9 cellular contexts compared by ENCODE assay signal in genomic region chr11:87463486-87464102, GRCh38.
DNase-seq lines count a peak whose midpoint lies in the region; ATAC-seq and TF ChIP-seq lines count a peak whose summit lies in the region.
"Had no signal": no experiment of that assay in that cellular context is flagged by ENCODE, and none has a peak within 500 bp of the region (broad histone marks: within the 10 kb centered on the region; RNA-seq: fewer than 3 reads in every experiment).

No MANE protein-coding gene starts in this region.

- CTCF ChIA-PET in WTC11 (lab: Charles Lee) = interaction anchor here (0.6 to 1.2 kb wide), 10 partner anchors 12 to 1088 kb away, joined by 3 to 4 read pairs (median 3); no protein-coding TSS in a partner anchor

- DNase-seq in AG09319 (ENCODE audit: extremely low read depth, low read depth) = no peak
- DNase-seq in Kasumi-1 (lab: John Stamatoyannopoulos, UW) = peak; percentile 50
- peak; percentile 12 for DNase-seq in WTC11 (ENCODE audit: low spot score)
- no peak for DNase-seq in osteocyte (ENCODE audit: extremely low spot score, unreplicated experiment)
- no peak for DNase-seq in natural killer cell treated with Interleukin-12 subunit alpha and Interleukin-12 subunit beta and Interleukin-15 and Interleukin-18, amount 100 ng/mL, for 72 hours (ENCODE audit: low spot score)
- no peak for DNase-seq in stimulated activated CD4-positive, alpha-beta T cell treated with anti-CD3 and anti-CD28 coated beads, Interleukin-2, amount 100 ng/mL, for 48 hours

- H3K27me3 Mint-ChIP-seq in WTC11 (ENCODE audit: low read depth) = no peaks in the 10 kb centered on the region; the same call in 1 of the 2 replicates
- no peaks in the 10 kb centered on the region for H3K27me3 Mint-ChIP-seq in osteocyte (ENCODE audit: unreplicated experiment)
- H3K27me3 Mint-ChIP-seq in natural killer cell treated with Interleukin-12 subunit alpha and Interleukin-12 subunit beta and Interleukin-15 and Interleukin-18, amount 100 ng/mL, for 72 hours = peaks cover 2 to 8% of the 10 kb centered on the region in 2 donors

- no peaks in the 10 kb centered on the region for H3K9me3 Mint-ChIP-seq in WTC11
- H3K9me3 Mint-ChIP-seq in osteocyte (ENCODE audit: unreplicated experiment) = no peaks in the 10 kb centered on the region
- no peaks in the 10 kb centered on the region for H3K9me3 Mint-ChIP-seq in natural killer cell treated with Interleukin-12 subunit alpha and Interleukin-12 subunit beta and Interleukin-15 and Interleukin-18, amount 100 ng/mL, for 72 hours
- H3K9me3 Mint-ChIP-seq: central memory CD8-positive, alpha-beta T cell had no signal

- ATAC-seq in GM19328 (IDR thresholded peaks at IDR 0.05; ENCODE audit: unreplicated experiment) (peak; percentile 56), WTC11 (peak; percentile 98), GM19023 (IDR thresholded peaks at IDR 0.05; ENCODE audit: unreplicated experiment) (no peak)
- no peak for ATAC-seq in natural killer cell treated with Interleukin-12 subunit alpha and Interleukin-12 subunit beta and Interleukin-15 and Interleukin-18, amount 100 ng/mL, for 72 hours

- H3K4me1 Mint-ChIP-seq in WTC11 (peaks cover 4% of the 10 kb centered on the region; the same call in 1 of the 2 replicates), osteocyte (ENCODE audit: unreplicated experiment) (no peaks in the 10 kb centered on the region)
- no peaks in the 10 kb centered on the region for H3K4me1 Mint-ChIP-seq in natural killer cell treated with Interleukin-12 subunit alpha and Interleukin-12 subunit beta and Interleukin-15 and Interleukin-18, amount 100 ng/mL, for 72 hours (ENCODE audit: low read depth in 2 of 2)
- H3K4me1 Mint-ChIP-seq: central memory CD8-positive, alpha-beta T cell had no signal

- POLR2A ChIA-PET in WTC11 (lab: Charles Lee) = no interaction called here

- H3K4me3 Mint-ChIP-seq in WTC11 = no peak overlapping the region
- H3K4me3 Mint-ChIP-seq in osteocyte (ENCODE audit: unreplicated experiment) = no peak overlapping the region
- no peak overlapping the region for H3K4me3 Mint-ChIP-seq in natural killer cell treated with Interleukin-12 subunit alpha and Interleukin-12 subunit beta and Interleukin-15 and Interleukin-18, amount 100 ng/mL, for 72 hours
- H3K4me3 Mint-ChIP-seq: central memory CD8-positive, alpha-beta T cell had no signal

- H3K27ac Mint-ChIP-seq in WTC11 (no peak overlapping the region), osteocyte (ENCODE audit: unreplicated experiment) (no peak overlapping the region)
- H3K27ac Mint-ChIP-seq in natural killer cell treated with Interleukin-12 subunit alpha and Interleukin-12 subunit beta and Interleukin-15 and Interleukin-18, amount 100 ng/mL, for 72 hours = no peak overlapping the region

- TF ChIP-seq CTCF in AG09319 (IDR thresholded peaks at IDR 0.05; ENCODE audit: low read depth, low read length) = peak; percentile 43
- peak; percentile 29; the same call in 1 of the 2 replicates for TF ChIP-seq CTCF in WTC11 (IDR thresholded peaks at IDR 0.05)
- peak; percentile 30 for TF ChIP-seq CTCF in osteocyte (IDR thresholded peaks at IDR 0.05)

- H3K36me3 Mint-ChIP-seq in WTC11 (no peaks in the 10 kb centered on the region), osteocyte (ENCODE audit: unreplicated experiment) (no peaks in the 10 kb centered on the region)
- H3K36me3 Mint-ChIP-seq in natural killer cell treated with Interleukin-12 subunit alpha and Interleukin-12 subunit beta and Interleukin-15 and Interleukin-18, amount 100 ng/mL, for 72 hours = no peaks in the 10 kb centered on the region

TF ChIP-seq in WTC11, 78 proteins besides CTCF, POLR2A, EP300 and RAD21 (continues in another document):
- TF ChIP-seq SMAD3 (CRISPR knock-in tag; IDR thresholded peaks at IDR 0.05; ENCODE audit: borderline replicate concordance) = no peak
- TF ChIP-seq NR3C1 (CRISPR knock-in tag; conservative IDR thresholded peaks at IDR 0.05; ENCODE audit: low read depth) = no peak
- TF ChIP-seq IRF1 (CRISPR knock-in tag; IDR thresholded peaks at IDR 0.05) = no peak
- TF ChIP-seq ZNF263 (CRISPR knock-in tag; IDR thresholded peaks at IDR 0.05; ENCODE audit: low read depth) = no peak
- TF ChIP-seq PRRX2 (CRISPR knock-in tag; IDR thresholded peaks at IDR 0.05) = no peak
- TF ChIP-seq KAT7 (CRISPR knock-in tag; IDR thresholded peaks at IDR 0.05; ENCODE audit: borderline replicate concordance) = no peak
- TF ChIP-seq ZNF396 (CRISPR knock-in tag; IDR thresholded peaks at IDR 0.05; ENCODE audit: borderline replicate concordance) = no peak
- TF ChIP-seq FOXK1 (CRISPR knock-in tag; IDR thresholded peaks at IDR 0.05) = no peak
- no peak for TF ChIP-seq ZNF532 (CRISPR knock-in tag; IDR thresholded peaks at IDR 0.05; ENCODE audit: borderline replicate concordance)
- no peak for TF ChIP-seq USF1 (CRISPR knock-in tag; IDR thresholded peaks at IDR 0.05)
- TF ChIP-seq FOXP4 (CRISPR knock-in tag; IDR thresholded peaks at IDR 0.05) = no peak
- TF ChIP-seq ZNF425 (CRISPR knock-in tag; conservative IDR thresholded peaks at IDR 0.05) = no peak

Comparison
In these comparisons a context has a peak if more than half of its experiments do, and no peak if none do; other contexts are left out.
1. DNase-seq: peak in Kasumi-1 (2 of 2) and WTC11 (single experiment); none in AG09319 (single experiment), osteocyte (single experiment), natural killer cell treated with Interleukin-12 subunit alpha and Interleukin-12 subunit beta and Interleukin-15 and Interleukin-18, amount 100 ng/mL, for 72 hours (single experiment) and stimulated activated CD4-positive, alpha-beta T cell treated with anti-CD3 and anti-CD28 coated beads, Interleukin-2, amount 100 ng/mL, for 48 hours (0 of 2).
2. ATAC-seq: peak in GM19328 (single experiment) and WTC11 (single experiment); none in natural killer cell treated with Interleukin-12 subunit alpha and Interleukin-12 subunit beta and Interleukin-15 and Interleukin-18, amount 100 ng/mL, for 72 hours (0 of 2) and GM19023 (single experiment).
3. Peak in every context shown above with its lines, with median percentiles within 50 percentile points of each other: CTCF ChIP-seq.